14 cellular contexts compared by ENCODE assay signal in genomic region chr5:149414405-149415244, GRCh38. TPM values are rescaled to one million over a fixed set of nuclear protein-coding genes. Genes with fewer than 3 reads are reported as not detected.
A peak's percentile ranks its signal among the peaks of the same experiment; 100 is the strongest.
DNase-seq lines count a peak whose midpoint lies in the region; ATAC-seq and TF ChIP-seq lines count a peak whose summit lies in the region.
"Had no signal": no experiment of that assay in that cellular context is flagged by ENCODE, and none has a peak within 500 bp of the region (broad histone marks: within the 10 kb centered on the region; RNA-seq: fewer than 3 reads in every experiment).

No MANE protein-coding gene starts in this region.

- peak overlapping the region; percentile 99 for H3K27ac ChIP-seq in uterus

- ATAC-seq in SK-N-SH treated with all-trans-retinoic acid at 6 μM for 48 hours (peak; percentile 8; the same call in 2 of the 3 replicates), HG02798 (IDR thresholded peaks at IDR 0.05; ENCODE audit: poor library complexity, unreplicated experiment) (no peak), HG02571 (IDR thresholded peaks at IDR 0.05; ENCODE audit: unreplicated experiment) (no peak)

- peak in 1 of 2 donors; percentile 19 for TF ChIP-seq POLR2A in uterus (IDR thresholded peaks at IDR 0.05)

- no peaks in the 10 kb centered on the region for H3K27me3 ChIP-seq in uterus

- H3K9me3 Mint-ChIP-seq in nephron = no peaks in the 10 kb centered on the region
- H3K9me3 Mint-ChIP-seq: immature natural killer cell had no signal

- H3K4me1 ChIP-seq in uterus = peaks cover 2 to 10% of the 10 kb centered on the region in 2 donors

- H3K36me3 ChIP-seq in uterus = no peaks in the 10 kb centered on the region

- H3K27ac Mint-ChIP-seq in nephron = peak overlapping the region; percentile 94
- H3K27ac Mint-ChIP-seq: immature natural killer cell had no signal

- TF ChIP-seq CTCF in fibroblast of villous mesenchyme (IDR thresholded peaks at IDR 0.05; ENCODE audit: insufficient read depth, low read depth, low read length) (no peak), nephron (IDR thresholded peaks at IDR 0.05; ENCODE audit: unreplicated experiment in 3 of 3) (no peak), uterus (IDR thresholded peaks at IDR 0.05) (no peak)

- H3K4me3 ChIP-seq in fibroblast of villous mesenchyme (ENCODE audit: low read depth, low read length) (no peak overlapping the region), uterus (peak overlapping the region; percentile 68 to 88)

- peak overlapping the region; percentile 4 to 41 (median 6) for H3K4me3 Mint-ChIP-seq in nephron
- H3K4me3 Mint-ChIP-seq: immature natural killer cell had no signal

- H3K4me1 Mint-ChIP-seq in nephron = peaks cover 68% of the 10 kb centered on the region
- H3K4me1 Mint-ChIP-seq: immature natural killer cell had no signal

- peaks cover 25% of the 10 kb centered on the region for H3K36me3 Mint-ChIP-seq in nephron (ENCODE audit: low read depth)
- H3K36me3 Mint-ChIP-seq: immature natural killer cell had no signal

- peaks cover 3% of the 10 kb centered on the region for H3K27me3 Mint-ChIP-seq in nephron (ENCODE audit: low read depth)

- intact Hi-C loops in uterus (cut with DNase I; ENCODE audit: low total_unique reads) = loop anchor here (5.0 kb wide), 1 partner anchor 32 kb away; no protein-coding TSS in a partner anchor

- no peaks in the 10 kb centered on the region for H3K9me3 ChIP-seq in uterus

- DNase-seq in fibroblast of villous mesenchyme (ENCODE audit: low read depth) (peak; percentile 72), uterus (peak; percentile 67 to 68), NCI-H2227 treated with DMSO at 0.1 percent for 48 hours (lab: John Stamatoyannopoulos, UW) (no peak)
- DNase-seq: effector CD4-positive, alpha-beta T cell; GDM1; HCEC 1CT; immature natural killer cell; MM.1S; NCI-H510A treated with DMSO at 0.1 percent for 48 hours; SIG-M5 had no signal

TF ChIP-seq in SK-N-SH treated with all-trans-retinoic acid at 6 μM for 48 hours, 23 proteins besides CTCF, POLR2A, EP300 and RAD21:
- TF ChIP-seq OSR1 (CRISPR knock-in tag; IDR thresholded peaks at IDR 0.05) (no peak), ZFP30 (CRISPR knock-in tag; IDR thresholded peaks at IDR 0.05) (no peak), ISL1 (CRISPR knock-in tag; IDR thresholded peaks at IDR 0.05) (no peak), GLIS3 (CRISPR knock-in tag; IDR thresholded peaks at IDR 0.05) (no peak), ZNF70 (CRISPR knock-in tag; IDR thresholded peaks at IDR 0.05) (no peak), PATZ1 (CRISPR knock-in tag; IDR thresholded peaks at IDR 0.05; ENCODE audit: borderline replicate concordance) (no peak), CREB5 (CRISPR knock-in tag; IDR thresholded peaks at IDR 0.05; ENCODE audit: low read depth) (no peak), CSDC2 (CRISPR knock-in tag; IDR thresholded peaks at IDR 0.05) (no peak), ZC3H10 (CRISPR knock-in tag; IDR thresholded peaks at IDR 0.05) (no peak), ZNF8 (CRISPR knock-in tag; IDR thresholded peaks at IDR 0.05) (no peak), CSRNP3 (CRISPR knock-in tag; IDR thresholded peaks at IDR 0.05) (no peak), BACH2 (CRISPR knock-in tag; IDR thresholded peaks at IDR 0.05; ENCODE audit: borderline replicate concordance) (no peak), POU6F1 (CRISPR knock-in tag; IDR thresholded peaks at IDR 0.05; ENCODE audit: borderline replicate concordance, low read depth) (no peak), PPARA (CRISPR knock-in tag; IDR thresholded peaks at IDR 0.05; ENCODE audit: borderline replicate concordance) (no peak), TSHZ2 (CRISPR knock-in tag; IDR thresholded peaks at IDR 0.05) (no peak), TOX (CRISPR knock-in tag; IDR thresholded peaks at IDR 0.05; ENCODE audit: borderline replicate concordance) (no peak), RARB (CRISPR knock-in tag; IDR thresholded peaks at IDR 0.05) (no peak)
TF ChIP-seq in SK-N-SH treated with all-trans-retinoic acid at 6 μM for 48 hours: peak in this region for 0.

RNA-seq across cellular contexts. Expression of gene IL17B, which starts 35.5 kb away (rescaled TPM):
- 1.3 TPM in 1 of 2 replicates, not detected in the other for total RNA-seq in fibroblast of villous mesenchyme
- 1 to 10 TPM in 2 of 4 donors, not detected in 2; 1.6 to 2.3 TPM for total RNA-seq in uterus

RNA-seq across cellular contexts. Expression of gene PCYOX1L, which starts 56.8 kb away (rescaled TPM):
- 6.4 and 11.7 TPM in 2 replicates for total RNA-seq in fibroblast of villous mesenchyme
- 1 to 10 TPM in 3 of 4 donors, under 1 TPM in 1; 0.59 to 8.6 (median 5.9) TPM for total RNA-seq in uterus
